8 cellular contexts compared by ENCODE assay signal in genomic region chr5:80407735-80408474, GRCh38. TPM values are rescaled to one million over a fixed set of nuclear protein-coding genes. Genes with fewer than 3 reads are reported as not detected.
A peak's percentile ranks its signal among the peaks of the same experiment; 100 is the strongest.
DNase-seq lines count a peak whose midpoint lies in the region; ATAC-seq and TF ChIP-seq lines count a peak whose summit lies in the region.

Gene ZFYVE16, plus strand, starts transcription at chr5:80408064. Its CDS starts 26,084 bp downstream, at chr5:80434148.

- intact Hi-C loops in mammary epithelial cell (cut with micrococcal nuclease), result loop anchor here (5.0 kb wide), 2 partner anchors 59 to 79 kb away; partner anchors contain the start of gene FAM151B

- H3K9me3 ChIP-seq in mammary epithelial cell (replicated peaks; ENCODE audit: insufficient read depth, low read length), result no peaks in the 10 kb centered on the region
- no peaks in the 10 kb centered on the region for H3K9me3 ChIP-seq in iPS-20b (ENCODE audit: insufficient read depth, low read depth, low read length)

- H3K4me2 ChIP-seq in mammary epithelial cell (ENCODE audit: insufficient read depth, low read depth, low read length), result peak within 1 kb of the TSS; percentile 95

- H3K27ac ChIP-seq in ACC112 (ENCODE audit: low read depth, low read length) (peak within 1 kb of the TSS; percentile 95), VCaP (peak within 1 kb of the TSS; percentile 86), mammary epithelial cell (ENCODE audit: insufficient read depth, low read depth, low read length) (peak within 1 kb of the TSS; percentile 90), iPS-20b (ENCODE audit: low read length) (peak within 1 kb of the TSS; percentile 90), skin epidermis (peak within 1 kb of the TSS; percentile 83 to 99 (median 97))

- in situ Hi-C loops in mammary epithelial cell (cut with MboI; ENCODE audit: low sequenced_read_pairs in 2 of 2), result no loop called here

- H3K27me3 ChIP-seq in ACC112 (ENCODE audit: insufficient read depth, low read length), result no peaks in the 10 kb centered on the region
- no peaks in the 10 kb centered on the region for H3K27me3 ChIP-seq in mammary epithelial cell (ENCODE audit: insufficient read depth, low read length)
- no peaks in the 10 kb centered on the region for H3K27me3 ChIP-seq in iPS-20b (ENCODE audit: insufficient read depth, low read length)

- H3K4me3 ChIP-seq in ACC112 (ENCODE audit: low read depth, low read length) (peak within 1 kb of the TSS; percentile 92), mammary epithelial cell (replicated peaks in 1 of 3; ENCODE audit: insufficient read depth in 1 of 3, low read depth in 2 of 3, low read length in 3 of 3) (peak within 1 kb of the TSS; percentile 72 to 98 (median 78)), iPS-20b (ENCODE audit: low read length) (peak within 1 kb of the TSS; percentile 94), skin epidermis (peak within 1 kb of the TSS; percentile 54 to 89 (median 79))

- H3K4me1 ChIP-seq in ACC112 (ENCODE audit: control insufficient read depth, insufficient read depth, low read length, unreplicated experiment), result peaks cover 7% of the 10 kb centered on the region
- peaks cover 14% of the 10 kb centered on the region for H3K4me1 ChIP-seq in mammary epithelial cell (ENCODE audit: insufficient read depth, low read length)
- H3K4me1 ChIP-seq in iPS-20b (ENCODE audit: insufficient read depth, low read length), result peaks cover 5% of the 10 kb centered on the region; the same call in 1 of the 2 replicates

- peak; percentile 48; the same call in 1 of the 2 replicates for TF ChIP-seq CTCF in VCaP (conservative IDR thresholded peaks at IDR 0.05)
- TF ChIP-seq CTCF in mammary epithelial cell (conservative IDR thresholded peaks at IDR 0.05 in 1 of 2, IDR thresholded peaks at IDR 0.05 in 1 of 2; ENCODE audit: extremely low read depth in 1 of 2, insufficient read depth in 1 of 2, low read depth in 1 of 2, low read length in 2 of 2), result peak; percentile 12 to 36

- BruUV-seq in mammary epithelial cell (replicated peaks; lab: Mats Ljungman, UMichigan), result no TSS peak

- CTCF ChIA-PET in mammary epithelial cell (lab: Charles Lee; ENCODE audit: low non-redundant PET), result no interaction called here

- dilution Hi-C loops in mammary epithelial cell (cut with HindIII; ENCODE audit: low sequenced_read_pairs), result no loop called here

- DNase-seq in NCI-H2196 (lab: John Stamatoyannopoulos, UW; ENCODE audit: unreplicated experiment) (peak; percentile 91), mammary epithelial cell (peak; percentile 95)

- peak within 1 kb of the TSS; percentile 79 for H2AFZ ChIP-seq in ACC112 (ENCODE audit: low read length, unreplicated experiment)
- peak within 1 kb of the TSS; percentile 97 for H2AFZ ChIP-seq in mammary epithelial cell (ENCODE audit: low read depth, low read length)

- WGBS in mammary epithelial cell (ENCODE audit: low coverage, missing lambda C conversion rate), result 6% methylated on average over 3 of the region's 64 CpGs

- H3K79me2 ChIP-seq in ACC112 (ENCODE audit: control insufficient read depth, insufficient read depth, low read length, unreplicated experiment) (peaks cover 37% of the 10 kb centered on the region), mammary epithelial cell (ENCODE audit: insufficient read depth, low read length) (peaks cover 41% of the 10 kb centered on the region)

- H3K36me3 ChIP-seq in ACC112 (ENCODE audit: insufficient read depth, low read length) (no peaks in the 10 kb centered on the region), mammary epithelial cell (ENCODE audit: insufficient read depth, low read length) (no peaks in the 10 kb centered on the region), iPS-20b (ENCODE audit: insufficient read depth, low read depth, low read length) (no peaks in the 10 kb centered on the region; the same call in 1 of the 2 replicates)

- H3K9ac ChIP-seq in mammary epithelial cell (ENCODE audit: insufficient read depth, low read length) (peak within 1 kb of the TSS; percentile 81), iPS-20b (ENCODE audit: low read depth, low read length) (peak within 1 kb of the TSS; percentile 84)

- ATAC-seq in GM18870 (IDR thresholded peaks at IDR 0.05; ENCODE audit: unreplicated experiment), result peak; percentile 75
- peak; percentile 86 for ATAC-seq in HG03135 (IDR thresholded peaks at IDR 0.05; ENCODE audit: unreplicated experiment)

- no peaks in the 10 kb centered on the region for H4K20me1 ChIP-seq in mammary epithelial cell (ENCODE audit: insufficient read depth, low read length)

RNA-seq across cellular contexts. Expression of gene ZFYVE16, which starts in this region (rescaled TPM):
- 10 to 100 TPM; 32.1 to 36.8 TPM for total RNA-seq in mammary epithelial cell
- polyA plus RNA-seq in mammary epithelial cell, result 4.7 TPM
- polyA minus RNA-seq in mammary epithelial cell, result 71.9 TPM

Comparison
In these comparisons a context has a peak if more than half of its experiments do, and no peak if none do; other contexts are left out.
1. Peak in every context shown above with its lines: DNase-seq, ATAC-seq, H3K4me3 ChIP-seq and H3K27ac ChIP-seq.